In the genomic region with DNA sequence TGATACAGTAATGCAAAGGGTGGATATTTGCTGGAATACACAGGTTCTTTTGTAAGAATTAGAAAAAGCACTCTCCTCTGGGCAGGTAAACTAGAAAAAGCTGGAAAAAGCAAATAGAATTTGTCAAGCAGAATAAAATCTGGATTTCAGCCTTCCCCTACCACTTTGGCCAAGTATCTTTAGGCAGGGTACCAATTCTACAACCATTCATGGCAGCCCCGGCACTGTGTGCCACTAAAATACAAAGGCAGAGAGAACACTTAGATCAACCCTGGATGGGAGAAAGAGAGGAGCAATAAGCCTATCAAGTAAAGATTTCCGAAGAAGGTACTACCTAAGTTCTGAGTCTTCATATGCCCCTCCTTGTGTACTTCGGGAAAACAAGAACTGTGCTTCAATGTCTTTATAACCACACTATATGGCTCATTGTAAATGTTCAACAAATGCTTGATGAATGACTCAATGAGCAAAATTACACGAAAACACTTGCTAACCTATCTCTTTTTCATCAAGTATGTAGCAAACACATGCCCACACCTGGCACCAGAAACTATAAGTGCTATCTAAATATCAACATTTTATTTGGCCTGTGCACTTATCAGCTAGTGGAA, we compare ENCODE assay signal across 1 cellular context.
TF ChIP-seq lines count a peak whose summit lies in the region.

No MANE protein-coding gene starts in this region.

TF ChIP-seq in SK-N-SH treated with all-trans-retinoic acid at 6 μM for 48 hours, 23 proteins besides CTCF, POLR2A, EP300 and RAD21 (continued from another document):
- TF ChIP-seq, protein P1, sequence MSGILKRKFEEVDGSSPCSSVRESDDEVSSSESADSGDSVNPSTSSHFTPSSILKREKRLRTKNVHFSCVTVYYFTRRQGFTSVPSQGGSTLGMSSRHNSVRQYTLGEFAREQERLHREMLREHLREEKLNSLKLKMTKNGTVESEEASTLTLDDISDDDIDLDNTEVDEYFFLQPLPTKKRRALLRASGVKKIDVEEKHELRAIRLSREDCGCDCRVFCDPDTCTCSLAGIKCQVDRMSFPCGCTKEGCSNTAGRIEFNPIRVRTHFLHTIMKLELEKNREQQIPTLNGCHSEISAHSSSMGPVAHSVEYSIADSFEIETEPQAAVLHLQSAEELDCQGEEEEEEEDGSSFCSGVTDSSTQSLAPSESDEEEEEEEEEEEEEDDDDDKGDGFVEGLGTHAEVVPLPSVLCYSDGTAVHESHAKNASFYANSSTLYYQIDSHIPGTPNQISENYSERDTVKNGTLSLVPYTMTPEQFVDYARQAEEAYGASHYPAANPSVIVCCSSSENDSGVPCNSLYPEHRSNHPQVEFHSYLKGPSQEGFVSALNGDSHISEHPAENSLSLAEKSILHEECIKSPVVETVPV (CRISPR knock-in tag; IDR thresholded peaks at IDR 0.05): no peak
- TF ChIP-seq GLIS3 (CRISPR knock-in tag; IDR thresholded peaks at IDR 0.05) (no peak), PATZ1 (CRISPR knock-in tag; IDR thresholded peaks at IDR 0.05; ENCODE audit: borderline replicate concordance) (no peak), PPARA (CRISPR knock-in tag; IDR thresholded peaks at IDR 0.05; ENCODE audit: borderline replicate concordance) (no peak)
